14 cellular contexts compared by ENCODE assay signal in the genomic region with DNA sequence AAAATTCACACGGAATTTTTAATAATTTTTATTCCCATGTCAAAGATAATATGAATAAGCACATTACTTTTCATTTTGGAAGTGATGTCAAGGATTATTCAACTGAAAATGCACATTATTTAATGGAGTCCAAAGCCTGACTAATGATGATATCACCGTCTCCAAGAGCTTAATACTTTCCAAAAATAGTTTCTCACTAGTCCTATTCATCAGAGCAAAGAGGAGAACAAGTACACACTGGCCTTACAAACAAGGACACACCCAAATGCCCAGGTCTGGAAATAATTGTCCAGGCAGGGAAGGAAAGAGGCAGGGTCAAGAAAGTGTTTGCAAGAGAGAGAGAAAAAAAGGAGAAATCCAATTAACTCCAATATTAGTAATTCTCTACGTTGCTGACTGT.
A peak's percentile ranks its signal among the peaks of the same experiment; 100 is the strongest.
DNase-seq lines count a peak whose midpoint lies in the region; ATAC-seq and TF ChIP-seq lines count a peak whose summit lies in the region.
"Had no signal": no experiment of that assay in that cellular context is flagged by ENCODE, and none has a peak within 500 bp of the region (broad histone marks: within the 10 kb centered on the region; RNA-seq: fewer than 3 reads in every experiment).

No MANE protein-coding gene starts in this region.

- H3K9me3 ChIP-seq in RWPE2 (ENCODE audit: severe bottlenecking), result no peaks in the 10 kb centered on the region
- H3K9me3 ChIP-seq: Peyer's patch had no signal

- peaks cover 9% of the 10 kb centered on the region for H3K36me3 Mint-ChIP-seq in stimulated activated memory B cell treated with anti-CD40 and anti-IgM and Interleukin-4, amounts not matched to agents 10 μg/mL and 1 μg/mL and 100 μg/mL, for 72 hours

- no peak overlapping the region for H3K9ac ChIP-seq in rectal smooth muscle tissue (ENCODE audit: low read length)

- peak overlapping the region; percentile 67 for H3K27ac ChIP-seq in RWPE2 (ENCODE audit: poor library complexity, severe bottlenecking)
- H3K27ac ChIP-seq in rectal smooth muscle tissue (ENCODE audit: low read depth, low read length), result peak overlapping the region; percentile 29

- H3K27ac Mint-ChIP-seq in stimulated activated memory B cell treated with anti-CD40 and anti-IgM and Interleukin-4, amounts not matched to agents 10 μg/mL and 1 μg/mL and 100 μg/mL, for 72 hours, result no peak overlapping the region
- H3K27ac Mint-ChIP-seq: activated CD4-positive, alpha-beta T cell treated with anti-CD3 and anti-CD28 coated beads, Interleukin-2, amount 10 ng/mL, durations not matched to agents 24 days and 14 days had no signal

- TF ChIP-seq CTCF in RWPE2 (IDR thresholded peaks at IDR 0.05; ENCODE audit: poor library complexity, severe bottlenecking) (no peak), foreskin fibroblast (IDR thresholded peaks at IDR 0.05; ENCODE audit: low read depth, low read length) (no peak)

- H3K27me3 ChIP-seq in RWPE2 (ENCODE audit: insufficient read depth, poor library complexity, severe bottlenecking) (no peaks in the 10 kb centered on the region), rectal smooth muscle tissue (ENCODE audit: control insufficient read depth, insufficient read depth, low read length) (no peaks in the 10 kb centered on the region)
- H3K27me3 ChIP-seq: Peyer's patch had no signal

- no peak overlapping the region for H3K4me3 ChIP-seq in RWPE2 (ENCODE audit: severe bottlenecking)
- H3K4me3 ChIP-seq in foreskin fibroblast (ENCODE audit: low read depth in 1 of 2, low read length in 2 of 2), result no peak overlapping the region
- H3K4me3 ChIP-seq in rectal smooth muscle tissue (ENCODE audit: low read length), result no peak overlapping the region
- H3K4me3 ChIP-seq: Peyer's patch had no signal

- peaks cover 17% of the 10 kb centered on the region for H3K4me1 ChIP-seq in RWPE2 (ENCODE audit: insufficient read depth, poor library complexity, severe bottlenecking)
- H3K4me1 ChIP-seq in rectal smooth muscle tissue (ENCODE audit: control insufficient read depth, insufficient read depth, low read length), result no peaks in the 10 kb centered on the region
- H3K4me1 ChIP-seq: Peyer's patch had no signal

- no peaks in the 10 kb centered on the region for H3K27me3 Mint-ChIP-seq in stimulated activated memory B cell treated with anti-CD40 and anti-IgM and Interleukin-4, amounts not matched to agents 10 μg/mL and 1 μg/mL and 100 μg/mL, for 72 hours
- H3K27me3 Mint-ChIP-seq: activated CD4-positive, alpha-beta T cell treated with anti-CD3 and anti-CD28 coated beads, Interleukin-2, amount 10 ng/mL, durations not matched to agents 24 days and 14 days had no signal

- no peaks in the 10 kb centered on the region for H3K4me1 Mint-ChIP-seq in stimulated activated memory B cell treated with anti-CD40 and anti-IgM and Interleukin-4, amounts not matched to agents 10 μg/mL and 1 μg/mL and 100 μg/mL, for 72 hours
- H3K4me1 Mint-ChIP-seq: activated CD4-positive, alpha-beta T cell treated with anti-CD3 and anti-CD28 coated beads, Interleukin-2, amount 10 ng/mL, durations not matched to agents 24 days and 14 days had no signal

- peak; percentile 99 for ATAC-seq in RWPE2 (ENCODE audit: low read depth)
- no peak for ATAC-seq in stimulated activated memory B cell treated with anti-CD40 and anti-IgM and Interleukin-4, amounts not matched to agents 10 μg/mL and 1 μg/mL and 100 μg/mL, for 72 hours
- ATAC-seq in GM18498 (IDR thresholded peaks at IDR 0.05; ENCODE audit: unreplicated experiment), result no peak
- ATAC-seq: activated naive CD4-positive, alpha-beta T cell treated with anti-CD3 and anti-CD28 coated beads, Interleukin-2, amount 50 U/mL, for 72 hours had no signal

- H3K4me3 Mint-ChIP-seq in stimulated activated memory B cell treated with anti-CD40 and anti-IgM and Interleukin-4, amounts not matched to agents 10 μg/mL and 1 μg/mL and 100 μg/mL, for 72 hours, result no peak overlapping the region
- H3K4me3 Mint-ChIP-seq: activated CD4-positive, alpha-beta T cell treated with anti-CD3 and anti-CD28 coated beads, Interleukin-2, amount 10 ng/mL, durations not matched to agents 24 days and 14 days had no signal

- DNase-seq in COLO829 (ENCODE audit: low spot score) (peak; percentile 55), RWPE2 (ENCODE audit: low spot score) (peak; percentile 55), foreskin fibroblast (peak; percentile 77 to 90), NCI-H2081 (lab: John Stamatoyannopoulos, UW) (no peak), NCI-H128 (lab: John Stamatoyannopoulos, UW; ENCODE audit: unreplicated experiment) (no peak)
- DNase-seq: activated CD4-positive, alpha-beta T cell treated with anti-CD3 and anti-CD28 coated beads, Interleukin-2, amount 10 ng/mL, durations not matched to agents 24 days and 14 days; COR-L47; midbrain; NCI-H146; Peyer's patch had no signal

- peaks cover 3% of the 10 kb centered on the region for H3K9me3 Mint-ChIP-seq in stimulated activated memory B cell treated with anti-CD40 and anti-IgM and Interleukin-4, amounts not matched to agents 10 μg/mL and 1 μg/mL and 100 μg/mL, for 72 hours
- H3K9me3 Mint-ChIP-seq: activated CD4-positive, alpha-beta T cell treated with anti-CD3 and anti-CD28 coated beads, Interleukin-2, amount 10 ng/mL, durations not matched to agents 24 days and 14 days had no signal

- H3K36me3 ChIP-seq in RWPE2 (ENCODE audit: low read depth) (no peaks in the 10 kb centered on the region), rectal smooth muscle tissue (ENCODE audit: control insufficient read depth, insufficient read depth, low read length) (no peaks in the 10 kb centered on the region)

Comparison
In these comparisons a context has a peak if more than half of its experiments do, and no peak if none do; other contexts are left out.
1. DNase-seq: peak in COLO829 (single experiment), RWPE2 (single experiment) and foreskin fibroblast (2 of 2); none in NCI-H2081 (0 of 2) and NCI-H128 (single experiment).